ENCODE assay signal across 1 cellular context in genomic region chr9:128211551-128212281, GRCh38.
TF ChIP-seq lines count a peak whose summit lies in the region.

No MANE protein-coding gene starts in this region.

TF ChIP-seq in K562, 482 proteins besides CTCF, POLR2A, EP300 and RAD21:
- TF ChIP-seq BHLHE40 (IDR thresholded peaks at IDR 0.05; ENCODE audit: low read length) (peak; percentile 54), POLR2H (tag; IDR thresholded peaks at IDR 0.05; ENCODE audit: low read depth) (no peak), ZNF143 (CRISPR knock-in tag; IDR thresholded peaks at IDR 0.05) (no peak), ZFP36 (IDR thresholded peaks at IDR 0.05; ENCODE audit: low read depth, low read length, partially characterized antibody) (peak; percentile 91), ZNF134 (CRISPR knock-in tag; conservative IDR thresholded peaks at IDR 0.05) (0 out of 2 replicates have a peak, but pooled peaks have one; percentile 40), SAP30 (IDR thresholded peaks at IDR 0.05; ENCODE audit: borderline replicate concordance, insufficient read depth, low read depth, low read length, poor library complexity, severe bottlenecking) (peak; percentile 19)
